Comparison of ENCODE assay signal across 3 cellular contexts in the genomic region with DNA sequence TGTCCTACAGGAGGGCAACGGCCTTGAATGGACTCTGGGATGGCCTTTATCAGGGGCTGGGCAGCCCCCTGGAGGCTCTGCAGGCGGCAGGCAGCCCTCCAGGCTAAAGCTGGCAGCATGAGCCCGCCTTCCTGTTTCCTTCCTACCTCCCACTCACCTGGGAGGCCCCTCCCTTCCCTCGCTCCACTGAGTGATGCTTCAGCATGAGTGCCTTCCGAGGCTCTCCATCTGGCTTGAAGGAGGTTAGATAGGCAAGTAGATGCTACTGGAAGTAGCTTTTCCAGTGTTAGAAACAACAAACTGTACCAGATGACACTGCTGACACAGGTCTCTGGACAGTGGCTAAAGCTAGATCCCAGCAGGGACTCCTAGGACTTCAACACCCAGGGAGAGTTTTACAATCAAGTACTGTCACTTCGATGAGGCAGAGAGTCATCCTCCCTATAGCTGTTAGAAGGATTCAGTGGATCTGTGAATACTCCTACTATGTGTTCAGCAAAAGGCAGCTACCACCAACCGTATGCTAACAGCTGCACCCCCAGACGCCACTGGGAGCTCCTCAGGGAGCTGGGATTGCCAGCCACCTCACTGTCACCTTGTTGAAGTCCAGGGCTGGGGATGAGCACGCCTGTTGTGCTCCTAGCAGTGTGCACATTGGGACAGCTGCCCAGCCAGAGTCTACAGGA.
TF ChIP-seq lines count a peak whose summit lies in the region.

No MANE protein-coding gene starts in this region.

TF ChIP-seq in HEK293, 187 proteins besides CTCF, POLR2A, EP300 and RAD21:
- TF ChIP-seq FEZF1 (tag by site-specific recombination; IDR thresholded peaks at IDR 0.05), result no peak
- no peak for TF ChIP-seq ZNF48 (tag by site-specific recombination; IDR thresholded peaks at IDR 0.05)
- TF ChIP-seq ZNF174 (tag by site-specific recombination; IDR thresholded peaks at IDR 0.05), result no peak
- peak; percentile 22; the same call in 1 of the 2 replicates for TF ChIP-seq ZIC2 (tag by site-specific recombination; IDR thresholded peaks at IDR 0.05)
- TF ChIP-seq, protein P1, sequence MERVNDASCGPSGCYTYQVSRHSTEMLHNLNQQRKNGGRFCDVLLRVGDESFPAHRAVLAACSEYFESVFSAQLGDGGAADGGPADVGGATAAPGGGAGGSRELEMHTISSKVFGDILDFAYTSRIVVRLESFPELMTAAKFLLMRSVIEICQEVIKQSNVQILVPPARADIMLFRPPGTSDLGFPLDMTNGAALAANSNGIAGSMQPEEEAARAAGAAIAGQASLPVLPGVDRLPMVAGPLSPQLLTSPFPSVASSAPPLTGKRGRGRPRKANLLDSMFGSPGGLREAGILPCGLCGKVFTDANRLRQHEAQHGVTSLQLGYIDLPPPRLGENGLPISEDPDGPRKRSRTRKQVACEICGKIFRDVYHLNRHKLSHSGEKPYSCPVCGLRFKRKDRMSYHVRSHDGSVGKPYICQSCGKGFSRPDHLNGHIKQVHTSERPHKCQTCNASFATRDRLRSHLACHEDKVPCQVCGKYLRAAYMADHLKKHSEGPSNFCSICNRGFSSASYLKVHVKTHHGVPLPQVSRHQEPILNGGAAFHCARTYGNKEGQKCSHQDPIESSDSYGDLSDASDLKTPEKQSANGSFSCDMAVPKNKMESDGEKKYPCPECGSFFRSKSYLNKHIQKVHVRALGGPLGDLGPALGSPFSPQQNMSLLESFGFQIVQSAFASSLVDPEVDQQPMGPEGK (tag by site-specific recombination; IDR thresholded peaks at IDR 0.05), result no peak
- no peak for TF ChIP-seq ZNF549 (tag by site-specific recombination; IDR thresholded peaks at IDR 0.05)
- TF ChIP-seq SP7 (tag by site-specific recombination; IDR thresholded peaks at IDR 0.05), result no peak
- peak; percentile 35; the same call in 1 of the 2 replicates for TF ChIP-seq EGR2 (tag by site-specific recombination; IDR thresholded peaks at IDR 0.05; ENCODE audit: low read depth)
- TF ChIP-seq ZXDB (tag by site-specific recombination; IDR thresholded peaks at IDR 0.05), result no peak
- no peak for TF ChIP-seq ZNF629 (tag by site-specific recombination; IDR thresholded peaks at IDR 0.05)
- TF ChIP-seq ZNF23 (tag by site-specific recombination; IDR thresholded peaks at IDR 0.05; ENCODE audit: borderline replicate concordance), result no peak
- TF ChIP-seq ZFHX2 (tag by site-specific recombination; conservative IDR thresholded peaks at IDR 0.05), result peak; percentile 37; the same call in 1 of the 2 replicates

TF ChIP-seq in K562, 482 proteins besides CTCF, POLR2A, EP300 and RAD21 (continues in another document):
- TF ChIP-seq MAZ (CRISPR knock-in tag; conservative IDR thresholded peaks at IDR 0.05 in 1 of 2, IDR thresholded peaks at IDR 0.05 in 1 of 2) (no peak), ARID2 (IDR thresholded peaks at IDR 0.05) (no peak), SIN3A (IDR thresholded peaks at IDR 0.05; ENCODE audit: borderline replicate concordance in 2 of 2, control insufficient read depth in 1 of 2, low read depth in 2 of 2, low read length in 2 of 2) (0 out of 4 replicates have a peak, but pooled peaks of 1 of the 2 experiments have one; percentile 44), TFAM (CRISPR knock-in tag; conservative IDR thresholded peaks at IDR 0.05) (no peak), COPS2 (conservative IDR thresholded peaks at IDR 0.05) (no peak), SAFB2 (IDR thresholded peaks at IDR 0.05; ENCODE audit: borderline replicate concordance, low read depth, low read length, severe bottlenecking) (no peak), CHD2 (IDR thresholded peaks at IDR 0.05; ENCODE audit: low read depth, low read length) (no peak), ZC3H11A (IDR thresholded peaks at IDR 0.05; ENCODE audit: low read depth, low read length) (no peak), ZNF3 (CRISPR knock-in tag; IDR thresholded peaks at IDR 0.05) (no peak), BACH1 (tag; IDR thresholded peaks at IDR 0.05) (no peak), RFX5 (IDR thresholded peaks at IDR 0.05; ENCODE audit: low read depth, low read length) (no peak), CHD1 (IDR thresholded peaks at IDR 0.05; ENCODE audit: low read length) (no peak), CTBP1 (IDR thresholded peaks at IDR 0.05; ENCODE audit: borderline replicate concordance) (peak; percentile 47), FOXM1 (IDR thresholded peaks at IDR 0.05; ENCODE audit: low read depth) (no peak), FOXM1 (CRISPR knock-in tag; IDR thresholded peaks at IDR 0.05; ENCODE audit: low read depth) (no peak), ZNF583 (CRISPR knock-in tag; IDR thresholded peaks at IDR 0.05) (no peak), SUPT5H (IDR thresholded peaks at IDR 0.05) (no peak), PRMT5 (CRISPR knock-in tag; IDR thresholded peaks at IDR 0.05) (no peak), KLF1 (tag; IDR thresholded peaks at IDR 0.05) (0 out of 2 replicates have a peak, but pooled peaks have one; percentile 15), CBX3 (IDR thresholded peaks at IDR 0.05; ENCODE audit: borderline replicate concordance in 1 of 2, low read length in 2 of 2) (no peak), NFRKB (IDR thresholded peaks at IDR 0.05; ENCODE audit: low read depth) (no peak), RBM17 (IDR thresholded peaks at IDR 0.05; ENCODE audit: borderline replicate concordance, low read depth, low read length) (no peak), HDAC6 (IDR thresholded peaks at IDR 0.05; ENCODE audit: low read depth, low read length) (no peak), ARID1B (IDR thresholded peaks at IDR 0.05) (no peak), RBBP5 (IDR thresholded peaks at IDR 0.05; ENCODE audit: borderline replicate concordance, insufficient read depth, low read length, poor library complexity, severe bottlenecking) (no peak), SIX5 (IDR thresholded peaks at IDR 0.05; ENCODE audit: borderline replicate concordance in 1 of 2, insufficient read depth in 1 of 2, low read depth in 1 of 2, low read length in 2 of 2) (0 out of 4 replicates have a peak, but pooled peaks of 1 of the 2 experiments have one; percentile 23), SAP30 (IDR thresholded peaks at IDR 0.05; ENCODE audit: borderline replicate concordance, insufficient read depth, low read depth, low read length, poor library complexity, severe bottlenecking) (no peak), NR2C1 (IDR thresholded peaks at IDR 0.05) (no peak), NR2C1 (tag; IDR thresholded peaks at IDR 0.05) (no peak), RCOR1 (IDR thresholded peaks at IDR 0.05; ENCODE audit: borderline replicate concordance in 1 of 2, low read depth in 2 of 2, low read length in 2 of 2) (0 out of 4 replicates have a peak, but pooled peaks of 1 of the 2 experiments have one; percentile 5)
- TF ChIP-seq, protein P2, sequence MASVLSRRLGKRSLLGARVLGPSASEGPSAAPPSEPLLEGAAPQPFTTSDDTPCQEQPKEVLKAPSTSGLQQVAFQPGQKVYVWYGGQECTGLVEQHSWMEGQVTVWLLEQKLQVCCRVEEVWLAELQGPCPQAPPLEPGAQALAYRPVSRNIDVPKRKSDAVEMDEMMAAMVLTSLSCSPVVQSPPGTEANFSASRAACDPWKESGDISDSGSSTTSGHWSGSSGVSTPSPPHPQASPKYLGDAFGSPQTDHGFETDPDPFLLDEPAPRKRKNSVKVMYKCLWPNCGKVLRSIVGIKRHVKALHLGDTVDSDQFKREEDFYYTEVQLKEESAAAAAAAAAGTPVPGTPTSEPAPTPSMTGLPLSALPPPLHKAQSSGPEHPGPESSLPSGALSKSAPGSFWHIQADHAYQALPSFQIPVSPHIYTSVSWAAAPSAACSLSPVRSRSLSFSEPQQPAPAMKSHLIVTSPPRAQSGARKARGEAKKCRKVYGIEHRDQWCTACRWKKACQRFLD (CRISPR knock-in tag; IDR thresholded peaks at IDR 0.05), result no peak
- TF ChIP-seq, protein P3, sequence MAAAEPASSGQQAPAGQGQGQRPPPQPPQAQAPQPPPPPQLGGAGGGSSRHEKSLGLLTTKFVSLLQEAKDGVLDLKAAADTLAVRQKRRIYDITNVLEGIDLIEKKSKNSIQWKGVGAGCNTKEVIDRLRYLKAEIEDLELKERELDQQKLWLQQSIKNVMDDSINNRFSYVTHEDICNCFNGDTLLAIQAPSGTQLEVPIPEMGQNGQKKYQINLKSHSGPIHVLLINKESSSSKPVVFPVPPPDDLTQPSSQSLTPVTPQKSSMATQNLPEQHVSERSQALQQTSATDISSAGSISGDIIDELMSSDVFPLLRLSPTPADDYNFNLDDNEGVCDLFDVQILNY (CRISPR knock-in tag; IDR thresholded peaks at IDR 0.05), result no peak

TF ChIP-seq in HepG2, 621 proteins besides CTCF, POLR2A, EP300 and RAD21 (continues in another document):
- TF ChIP-seq, protein P4, sequence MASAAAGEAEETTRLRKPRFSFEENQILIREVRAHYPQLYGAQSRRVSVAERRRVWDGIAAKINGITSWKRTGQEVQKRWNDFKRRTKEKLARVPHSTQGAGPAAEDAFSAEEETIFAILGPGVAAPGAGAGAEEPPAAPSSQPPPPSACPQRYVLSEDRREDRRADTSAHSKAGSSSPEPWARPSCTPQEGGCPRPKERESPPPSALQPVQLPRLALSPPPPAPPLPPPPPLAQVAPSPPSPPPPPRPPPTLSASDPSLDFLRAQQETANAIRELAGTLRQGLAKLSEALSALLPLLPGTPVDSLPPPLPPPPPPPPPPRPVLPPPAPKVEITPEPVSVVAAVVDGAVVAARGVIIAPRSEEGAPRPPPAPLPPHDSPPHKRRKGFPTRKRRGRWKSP (CRISPR knock-in tag; IDR thresholded peaks at IDR 0.05), result no peak
- TF ChIP-seq ZNF644 (CRISPR knock-in tag; IDR thresholded peaks at IDR 0.05; ENCODE audit: low read depth), result no peak
- no peak for TF ChIP-seq DMAP1 (CRISPR knock-in tag; IDR thresholded peaks at IDR 0.05)
- no peak for TF ChIP-seq ZNF30 (CRISPR knock-in tag; IDR thresholded peaks at IDR 0.05)
- TF ChIP-seq, protein P5, sequence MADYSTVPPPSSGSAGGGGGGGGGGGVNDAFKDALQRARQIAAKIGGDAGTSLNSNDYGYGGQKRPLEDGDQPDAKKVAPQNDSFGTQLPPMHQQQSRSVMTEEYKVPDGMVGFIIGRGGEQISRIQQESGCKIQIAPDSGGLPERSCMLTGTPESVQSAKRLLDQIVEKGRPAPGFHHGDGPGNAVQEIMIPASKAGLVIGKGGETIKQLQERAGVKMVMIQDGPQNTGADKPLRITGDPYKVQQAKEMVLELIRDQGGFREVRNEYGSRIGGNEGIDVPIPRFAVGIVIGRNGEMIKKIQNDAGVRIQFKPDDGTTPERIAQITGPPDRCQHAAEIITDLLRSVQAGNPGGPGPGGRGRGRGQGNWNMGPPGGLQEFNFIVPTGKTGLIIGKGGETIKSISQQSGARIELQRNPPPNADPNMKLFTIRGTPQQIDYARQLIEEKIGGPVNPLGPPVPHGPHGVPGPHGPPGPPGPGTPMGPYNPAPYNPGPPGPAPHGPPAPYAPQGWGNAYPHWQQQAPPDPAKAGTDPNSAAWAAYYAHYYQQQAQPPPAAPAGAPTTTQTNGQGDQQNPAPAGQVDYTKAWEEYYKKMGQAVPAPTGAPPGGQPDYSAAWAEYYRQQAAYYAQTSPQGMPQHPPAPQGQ (CRISPR knock-in tag; IDR thresholded peaks at IDR 0.05; ENCODE audit: borderline replicate concordance), result no peak
- TF ChIP-seq DPF2 (CRISPR knock-in tag; IDR thresholded peaks at IDR 0.05; ENCODE audit: borderline replicate concordance, low read depth), result no peak
- no peak for TF ChIP-seq IRX3 (CRISPR knock-in tag; IDR thresholded peaks at IDR 0.05; ENCODE audit: borderline replicate concordance, low read depth)
- TF ChIP-seq ZNF33A (CRISPR knock-in tag; IDR thresholded peaks at IDR 0.05; ENCODE audit: borderline replicate concordance), result no peak
- no peak for TF ChIP-seq MED8 (CRISPR knock-in tag; IDR thresholded peaks at IDR 0.05; ENCODE audit: insufficient replicate concordance)
- TF ChIP-seq, protein P6, sequence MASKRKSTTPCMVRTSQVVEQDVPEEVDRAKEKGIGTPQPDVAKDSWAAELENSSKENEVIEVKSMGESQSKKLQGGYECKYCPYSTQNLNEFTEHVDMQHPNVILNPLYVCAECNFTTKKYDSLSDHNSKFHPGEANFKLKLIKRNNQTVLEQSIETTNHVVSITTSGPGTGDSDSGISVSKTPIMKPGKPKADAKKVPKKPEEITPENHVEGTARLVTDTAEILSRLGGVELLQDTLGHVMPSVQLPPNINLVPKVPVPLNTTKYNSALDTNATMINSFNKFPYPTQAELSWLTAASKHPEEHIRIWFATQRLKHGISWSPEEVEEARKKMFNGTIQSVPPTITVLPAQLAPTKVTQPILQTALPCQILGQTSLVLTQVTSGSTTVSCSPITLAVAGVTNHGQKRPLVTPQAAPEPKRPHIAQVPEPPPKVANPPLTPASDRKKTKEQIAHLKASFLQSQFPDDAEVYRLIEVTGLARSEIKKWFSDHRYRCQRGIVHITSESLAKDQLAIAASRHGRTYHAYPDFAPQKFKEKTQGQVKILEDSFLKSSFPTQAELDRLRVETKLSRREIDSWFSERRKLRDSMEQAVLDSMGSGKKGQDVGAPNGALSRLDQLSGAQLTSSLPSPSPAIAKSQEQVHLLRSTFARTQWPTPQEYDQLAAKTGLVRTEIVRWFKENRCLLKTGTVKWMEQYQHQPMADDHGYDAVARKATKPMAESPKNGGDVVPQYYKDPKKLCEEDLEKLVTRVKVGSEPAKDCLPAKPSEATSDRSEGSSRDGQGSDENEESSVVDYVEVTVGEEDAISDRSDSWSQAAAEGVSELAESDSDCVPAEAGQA (IDR thresholded peaks at IDR 0.05; ENCODE audit: low read depth), result no peak
- TF ChIP-seq, protein P6 (CRISPR knock-in tag; IDR thresholded peaks at IDR 0.05; ENCODE audit: borderline replicate concordance), result no peak
- TF ChIP-seq, protein P7, sequence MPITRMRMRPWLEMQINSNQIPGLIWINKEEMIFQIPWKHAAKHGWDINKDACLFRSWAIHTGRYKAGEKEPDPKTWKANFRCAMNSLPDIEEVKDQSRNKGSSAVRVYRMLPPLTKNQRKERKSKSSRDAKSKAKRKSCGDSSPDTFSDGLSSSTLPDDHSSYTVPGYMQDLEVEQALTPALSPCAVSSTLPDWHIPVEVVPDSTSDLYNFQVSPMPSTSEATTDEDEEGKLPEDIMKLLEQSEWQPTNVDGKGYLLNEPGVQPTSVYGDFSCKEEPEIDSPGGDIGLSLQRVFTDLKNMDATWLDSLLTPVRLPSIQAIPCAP (CRISPR knock-in tag; IDR thresholded peaks at IDR 0.05; ENCODE audit: low read depth), result no peak
- TF ChIP-seq, protein P8, sequence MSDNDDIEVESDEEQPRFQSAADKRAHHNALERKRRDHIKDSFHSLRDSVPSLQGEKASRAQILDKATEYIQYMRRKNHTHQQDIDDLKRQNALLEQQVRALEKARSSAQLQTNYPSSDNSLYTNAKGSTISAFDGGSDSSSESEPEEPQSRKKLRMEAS (IDR thresholded peaks at IDR 0.05), result no peak
